In genomic region chr6:158253248-158253647, GRCh38 we compare ENCODE assay signal across 14 cellular contexts. TPM values are rescaled to one million over a fixed set of nuclear protein-coding genes. Genes with fewer than 3 reads are reported as not detected.
DNase-seq lines count a peak whose midpoint lies in the region; ATAC-seq and TF ChIP-seq lines count a peak whose summit lies in the region.
"Had no signal": no experiment of that assay in that cellular context is flagged by ENCODE, and none has a peak within 500 bp of the region (broad histone marks: within the 10 kb centered on the region; RNA-seq: fewer than 3 reads in every experiment).

No MANE protein-coding gene starts in this region.

- peaks cover 15% of the 10 kb centered on the region for H3K36me3 Mint-ChIP-seq in memory B cell

- TF ChIP-seq CTCF in WERI-Rb-1 (IDR thresholded peaks at IDR 0.05; ENCODE audit: low read depth, low read length) = no peak

- DNase-seq in G401 (ENCODE audit: low spot score) (peak; percentile 69), NCI-H524 (lab: John Stamatoyannopoulos, UW) (peak; percentile 77 to 88), WERI-Rb-1 (peak; percentile 71), memory B cell (ENCODE audit: low spot score in 2 of 2) (no peak), COLO829 (ENCODE audit: low spot score) (no peak), NCI-H128 (lab: John Stamatoyannopoulos, UW; ENCODE audit: unreplicated experiment) (no peak), RKO (ENCODE audit: low spot score) (no peak)
- DNase-seq: ACHN; CD4-positive, CD25-positive, alpha-beta regulatory T cell; DMS79; HCEC 1CT; HFFc6 had no signal

- peaks cover 26% of the 10 kb centered on the region for H3K4me1 Mint-ChIP-seq in memory B cell

- H3K4me3 Mint-ChIP-seq in memory B cell = no peak overlapping the region
- H3K4me3 Mint-ChIP-seq: HFFc6 had no signal

- H3K27ac ChIP-seq in WERI-Rb-1 = peak overlapping the region; percentile 66
- H3K27ac ChIP-seq: BLaER1 treated with 17β-estradiol and CSF1 and Interleukin-3, amounts not matched to agents 10 nM and 100 nM had no signal

- peaks cover 40% of the 10 kb centered on the region for H3K36me3 ChIP-seq in WERI-Rb-1

- H3K27me3 Mint-ChIP-seq in memory B cell = no peaks in the 10 kb centered on the region

- H3K27me3 ChIP-seq in WERI-Rb-1 (ENCODE audit: insufficient read depth, low read depth, severe bottlenecking) = no peaks in the 10 kb centered on the region
- H3K27me3 ChIP-seq: BLaER1 treated with 17β-estradiol and CSF1 and Interleukin-3, amounts not matched to agents 10 nM and 100 nM had no signal

- H3K9me3 Mint-ChIP-seq in memory B cell = no peaks in the 10 kb centered on the region
- H3K9me3 Mint-ChIP-seq: HFFc6 had no signal

- no peak for ATAC-seq in memory B cell (ENCODE audit: low read depth)
- ATAC-seq: HepG2 had no signal

- no peak overlapping the region for H3K4me3 ChIP-seq in WERI-Rb-1 (ENCODE audit: low read depth, low read length)
- H3K4me3 ChIP-seq: BLaER1 treated with 17β-estradiol and CSF1 and Interleukin-3, amounts not matched to agents 10 nM and 100 nM had no signal

- peak overlapping the region; percentile 75 for H3K27ac Mint-ChIP-seq in memory B cell
- H3K27ac Mint-ChIP-seq: HFFc6 had no signal

- in situ Hi-C loops in G401 (cut with HindIII; ENCODE audit: low sequenced_read_pairs) = no loop called here

- H3K9me3 ChIP-seq in WERI-Rb-1 (ENCODE audit: severe bottlenecking) = no peaks in the 10 kb centered on the region

RNA-seq across cellular contexts. Expression of gene TULP4, which starts 59.0 kb away (rescaled TPM):
- 34.2 and 68.5 TPM in 2 replicates for total RNA-seq in G401 (2014; rRNA removed; shearing (Covaris generic))

Comparison
In these comparisons a context has a peak if more than half of its experiments do, and no peak if none do; other contexts are left out.
1. DNase-seq: peak in G401 (single experiment), NCI-H524 (2 of 2) and WERI-Rb-1 (single experiment); none in memory B cell (0 of 2), COLO829 (single experiment), NCI-H128 (single experiment) and RKO (single experiment).